In genomic region chr15:89845305-89845893, GRCh38 we compare ENCODE assay signal across 1 cellular context.
TF ChIP-seq lines count a peak whose summit lies in the region.

No MANE protein-coding gene starts in this region.

TF ChIP-seq in GM23338, 12 proteins besides CTCF, POLR2A, EP300 and RAD21 (continued from another document):
- TF ChIP-seq ZNF462 (CRISPR knock-in tag; IDR thresholded peaks at IDR 0.05) = no peak
- TF ChIP-seq ZNF114 (CRISPR knock-in tag; IDR thresholded peaks at IDR 0.05) = no peak
- no peak for TF ChIP-seq EZH2phosphoT487 (IDR thresholded peaks at IDR 0.05; ENCODE audit: unreplicated experiment)
- TF ChIP-seq NANOG (IDR thresholded peaks at IDR 0.05; ENCODE audit: borderline replicate concordance) = no peak
- no peak for TF ChIP-seq CREB1 (CRISPR knock-in tag; IDR thresholded peaks at IDR 0.05; ENCODE audit: low read depth)
- TF ChIP-seq ZNF331 (CRISPR knock-in tag; IDR thresholded peaks at IDR 0.05; ENCODE audit: low read depth) = no peak
TF ChIP-seq in GM23338: peak in this region for 0.
